13 cellular contexts compared by ENCODE assay signal in the genomic region with DNA sequence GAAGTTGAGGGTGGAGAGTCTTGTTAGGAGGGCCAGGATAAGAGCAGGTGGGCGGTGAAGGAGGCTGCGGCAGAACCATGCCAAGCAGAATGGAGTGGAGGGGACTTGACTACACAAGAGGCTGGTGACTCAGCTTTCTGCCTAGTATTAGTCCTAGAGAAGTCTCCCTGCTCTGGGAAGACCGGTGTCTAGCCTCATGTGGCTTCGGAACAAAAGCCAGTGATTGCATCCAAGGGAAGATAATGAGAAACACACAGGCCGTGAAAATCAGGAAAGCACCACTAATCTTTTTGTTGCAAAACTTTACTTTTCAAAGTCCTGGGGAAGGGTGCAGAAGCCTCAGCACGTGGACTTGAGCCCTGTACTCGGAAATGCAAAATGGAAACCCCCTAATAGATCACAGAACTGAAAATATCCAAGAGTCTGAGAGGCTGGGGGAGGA. TPM values are rescaled to one million over a fixed set of nuclear protein-coding genes. Genes with fewer than 3 reads are reported as not detected.
DNase-seq lines count a peak whose midpoint lies in the region; ATAC-seq and TF ChIP-seq lines count a peak whose summit lies in the region.
"Had no signal": no experiment of that assay in that cellular context is flagged by ENCODE, and none has a peak within 500 bp of the region (broad histone marks: within the 10 kb centered on the region; RNA-seq: fewer than 3 reads in every experiment).

No MANE protein-coding gene starts in this region.

- DNase-seq in AG09309 (ENCODE audit: low read depth) (peak; percentile 81), cardiac fibroblast (ENCODE audit: low read depth in 2 of 2) (peak; percentile 81 to 82), lower lobe of right lung (no peak), C1 segment of cervical spinal cord (lab: John Stamatoyannopoulos, UW) (no peak), posterior vena cava (ENCODE audit: low spot score) (no peak), GM10248 (ENCODE audit: extremely low spot score) (no peak)
- DNase-seq: activated CD4-positive, alpha-beta T cell treated with anti-CD3 and anti-CD28 coated beads, Interleukin-2, amount 50 U/mL, for 1 hour; kidney; stimulated activated CD4-positive, alpha-beta T cell treated with anti-CD3 and anti-CD28 coated beads, Interleukin-2, amount 100 ng/mL, for 48 hours had no signal

- H3K9me3 ChIP-seq in lower lobe of right lung, result no peaks in the 10 kb centered on the region
- H3K9me3 ChIP-seq: body of pancreas had no signal

- CTCF ChIA-PET in GM10248 (lab: Yijun Ruan, JAX), result interaction anchor here (1.2 to 3.3 kb wide), 6 partner anchors 8 to 50 kb away, joined by 3 to 11 read pairs (median 4); no protein-coding TSS in a partner anchor

- ATAC-seq in HG02610 (IDR thresholded peaks at IDR 0.05; ENCODE audit: unreplicated experiment), result peak; percentile 45
- ATAC-seq in lower lobe of right lung, result peak; percentile 72 to 90
- ATAC-seq in HG03097 (IDR thresholded peaks at IDR 0.05; ENCODE audit: low FRiP score, unreplicated experiment), result no peak
- ATAC-seq: body of pancreas had no signal

- POLR2A ChIA-PET in GM10248 (lab: Yijun Ruan, JAX), result no interaction called here

- H3K4me3 ChIP-seq in AG09309 (ENCODE audit: control insufficient read depth, low read depth, low read length) (no peak overlapping the region), cardiac fibroblast (replicated peaks in 1 of 2; ENCODE audit: low read depth in 2 of 2, low read length in 2 of 2) (no peak overlapping the region), lower lobe of right lung (no peak overlapping the region)
- H3K4me3 ChIP-seq: body of pancreas had no signal

- intact Hi-C loops in lower lobe of right lung (cut with DNase I), result no loop called here
- intact Hi-C loops in posterior vena cava (cut with DNase I), result no loop called here

- no peaks in the 10 kb centered on the region for H3K27me3 ChIP-seq in lower lobe of right lung (ENCODE audit: low read depth)
- H3K27me3 ChIP-seq: body of pancreas had no signal

- no peak overlapping the region for H3K27ac ChIP-seq in lower lobe of right lung
- H3K27ac ChIP-seq: body of pancreas, C4-2B had no signal

- H3K36me3 ChIP-seq in lower lobe of right lung, result no peaks in the 10 kb centered on the region

- TF ChIP-seq CTCF in AG09309 (IDR thresholded peaks at IDR 0.05; ENCODE audit: control insufficient read depth, insufficient read depth, low read depth, low read length, missing control alignments) (no peak), cardiac fibroblast (IDR thresholded peaks at IDR 0.05; ENCODE audit: low read depth, low read length) (no peak), lower lobe of right lung (IDR thresholded peaks at IDR 0.05) (no peak), GM10248 (IDR thresholded peaks at IDR 0.05; ENCODE audit: control extremely low read depth, extremely low read depth, low read depth, missing control alignments) (no peak)

- no peaks in the 10 kb centered on the region for H3K4me1 ChIP-seq in lower lobe of right lung
- H3K4me1 ChIP-seq: body of pancreas had no signal

RNA-seq across cellular contexts. Expression of a gene that starts 31.3 kb away (rescaled TPM):
- total RNA-seq in lower lobe of right lung, result 47.0 TPM
- 100 to 1,000 TPM; 116 to 138 TPM for total RNA-seq in posterior vena cava

Comparison
In these comparisons a context has a peak if more than half of its experiments do, and no peak if none do; other contexts are left out.
1. DNase-seq: peak in AG09309 (single experiment) and cardiac fibroblast (2 of 2); none in lower lobe of right lung (single experiment), C1 segment of cervical spinal cord (0 of 14), posterior vena cava (single experiment) and GM10248 (single experiment).